8 cellular contexts compared by ENCODE assay signal in genomic region chrX:111511477-111511876, GRCh38. TPM values are rescaled to one million over a fixed set of nuclear protein-coding genes. Genes with fewer than 3 reads are reported as not detected.
DNase-seq lines count a peak whose midpoint lies in the region; ATAC-seq and TF ChIP-seq lines count a peak whose summit lies in the region.

SERTM2 (plus strand) TSS chrX:111511645; CDS start chrX:111518858, 7,213 bp downstream.

- CTCF ChIA-PET in CD4-positive, alpha-beta T cell (lab: Charles Lee), result no interaction called here
- CTCF ChIA-PET in RWPE1 (lab: Yijun Ruan, JAX), result no interaction called here

- H3K36me3 ChIP-seq in HUES48 (ENCODE audit: control insufficient read depth, insufficient read depth, low read length) (no peaks in the 10 kb centered on the region), endodermal cell (ENCODE audit: control insufficient read depth, insufficient read depth, low read length) (no peaks in the 10 kb centered on the region)

- DNase-seq in CD4-positive, alpha-beta T cell, result no peak
- DNase-seq in endodermal cell (peak; percentile 79), dermis blood vessel endothelial cell (no peak), epidermal melanocyte (ENCODE audit: insufficient read length, low spot score) (no peak), dedifferentiated amniotic fluid mesenchymal stem cell (ENCODE audit: extremely low spot score) (no peak), RWPE1 (ENCODE audit: low spot score) (no peak)

- no peaks in the 10 kb centered on the region for H3K9me3 ChIP-seq in CD4-positive, alpha-beta T cell (ENCODE audit: control insufficient read depth, low read length)
- H3K9me3 ChIP-seq in HUES48 (ENCODE audit: control insufficient read depth, insufficient read depth, low read length), result no peaks in the 10 kb centered on the region
- no peaks in the 10 kb centered on the region for H3K9me3 ChIP-seq in endodermal cell (ENCODE audit: control insufficient read depth, low read length)

- intact Hi-C loops in CD4-positive, alpha-beta T cell (cut with DNase I, micrococcal nuclease), result no loop called here

- peaks cover 33% of the 10 kb centered on the region for H3K4me1 ChIP-seq in HUES48 (ENCODE audit: control insufficient read depth, insufficient read depth, low read length)
- peaks cover 6% of the 10 kb centered on the region for H3K4me1 ChIP-seq in endodermal cell (ENCODE audit: control insufficient read depth, insufficient read depth, low read length)

- H3K27me3 ChIP-seq in CD4-positive, alpha-beta T cell (ENCODE audit: control insufficient read depth, insufficient read depth, low read length), result peaks cover 4% of the 10 kb centered on the region
- H3K27me3 ChIP-seq in HUES48 (ENCODE audit: control insufficient read depth, insufficient read depth, low read length) (peaks cover 8% of the 10 kb centered on the region; the same call in 1 of the 2 replicates), endodermal cell (ENCODE audit: control insufficient read depth, insufficient read depth, low read length, poor library complexity, severe bottlenecking) (no peaks in the 10 kb centered on the region)

- no peak within 1 kb of the TSS for H3K27ac ChIP-seq in CD4-positive, alpha-beta T cell (ENCODE audit: low read depth, low read length)
- peak within 1 kb of the TSS; percentile 36 for H3K27ac ChIP-seq in HUES48 (ENCODE audit: low read depth, low read length)
- no peak within 1 kb of the TSS for H3K27ac ChIP-seq in endodermal cell (ENCODE audit: low read depth, low read length)
- H3K27ac ChIP-seq in RWPE1, result no peak within 1 kb of the TSS

- no peaks in the 10 kb centered on the region for H3K36me3 Mint-ChIP-seq in CD4-positive, alpha-beta T cell (ENCODE audit: low read depth)
- no peaks in the 10 kb centered on the region for H3K36me3 Mint-ChIP-seq in endodermal cell (ENCODE audit: low read depth)

- ATAC-seq in CD4-positive, alpha-beta T cell (ENCODE audit: poor library complexity), result no peak
- ATAC-seq in GM19468 (IDR thresholded peaks at IDR 0.05; ENCODE audit: extremely low read depth, unreplicated experiment), result peak; percentile 51

- no peak within 1 kb of the TSS for H3K27ac Mint-ChIP-seq in CD4-positive, alpha-beta T cell
- peak within 1 kb of the TSS; percentile 35 for H3K27ac Mint-ChIP-seq in endodermal cell

- no peaks in the 10 kb centered on the region for H3K4me1 Mint-ChIP-seq in CD4-positive, alpha-beta T cell (ENCODE audit: low read depth)
- peaks cover 36% of the 10 kb centered on the region for H3K4me1 Mint-ChIP-seq in endodermal cell

- H3K4me3 Mint-ChIP-seq in CD4-positive, alpha-beta T cell, result peak within 1 kb of the TSS; percentile 9
- no peak within 1 kb of the TSS for H3K4me3 Mint-ChIP-seq in endodermal cell

- POLR2A ChIA-PET in CD4-positive, alpha-beta T cell (lab: Charles Lee), result no interaction called here
- POLR2A ChIA-PET in RWPE1 (lab: Yijun Ruan, JAX; ENCODE audit: low non-redundant PET), result no interaction called here

- 0 out of 2 replicates have a peak within 1 kb of the TSS, but pooled peaks have one; percentile 8 for H3K4me3 ChIP-seq in HUES48 (ENCODE audit: low read depth, low read length)
- no peak within 1 kb of the TSS for H3K4me3 ChIP-seq in endodermal cell (ENCODE audit: low read length)

- peaks cover 5% of the 10 kb centered on the region for H3K27me3 Mint-ChIP-seq in CD4-positive, alpha-beta T cell
- H3K27me3 Mint-ChIP-seq in endodermal cell (ENCODE audit: insufficient read depth), result peaks cover 2% of the 10 kb centered on the region

- WGBS in endodermal cell (ENCODE audit: insufficient coverage in 1 of 2, insufficient read length in 1 of 2), 2 experiments, result 0% methylated on average over 3 of the region's 3 CpGs; no CpG with 5 or more reads in 1 of the 2 experiments

- no peak for TF ChIP-seq CTCF in CD4-positive, alpha-beta T cell (IDR thresholded peaks at IDR 0.05)
- TF ChIP-seq CTCF in endodermal cell (conservative IDR thresholded peaks at IDR 0.05) (no peak), RWPE1 (conservative IDR thresholded peaks at IDR 0.05; ENCODE audit: low read depth) (no peak)

- H3K9me3 Mint-ChIP-seq in CD4-positive, alpha-beta T cell, result no peaks in the 10 kb centered on the region
- H3K9me3 Mint-ChIP-seq in endodermal cell, result no peaks in the 10 kb centered on the region

- H3K9ac ChIP-seq in HUES48 (ENCODE audit: low read depth, low read length), result no peak within 1 kb of the TSS
- H3K9ac ChIP-seq in endodermal cell (ENCODE audit: extremely low read depth, low read length, poor library complexity, severe bottlenecking), result no peak within 1 kb of the TSS

RNA-seq across cellular contexts. Expression of gene SERTM2, which starts in this region (rescaled TPM):
- total RNA-seq in CD4-positive, alpha-beta T cell, result not detected
- total RNA-seq in endodermal cell (under 1 TPM in 1 of 2 donors, not detected in 1; 0.40 TPM), dermis blood vessel endothelial cell (not detected in 2 replicates)
- polyA plus RNA-seq in endodermal cell (2013, experiment 1 of 2), result 0.46 TPM
- polyA plus RNA-seq in endodermal cell (2013, experiment 2 of 2), result 0.54 TPM

Comparison
In these comparisons a context has a peak if more than half of its experiments do, and no peak if none do; other contexts are left out.
1. Peak in DNase-seq in endodermal cell; RNA of the gene not detected or under 1 TPM.